Comparison of ENCODE assay signal across 8 cellular contexts in genomic region chr7:112205348-112206237, GRCh38. TPM values are rescaled to one million over a fixed set of nuclear protein-coding genes. Genes with fewer than 3 reads are reported as not detected.
DNase-seq lines count a peak whose midpoint lies in the region; ATAC-seq and TF ChIP-seq lines count a peak whose summit lies in the region.

No MANE protein-coding gene starts in this region.

- BruUV-seq in Panc1 (replicated peaks; lab: Mats Ljungman, UMichigan): no TSS peak

- H3K4me3 ChIP-seq in Panc1 (ENCODE audit: low read depth in 2 of 2, low read length in 2 of 2): peak overlapping the region; percentile 76 to 95

- peak overlapping the region; percentile 99 for H3K4me3 Mint-ChIP-seq in activated naive CD8-positive, alpha-beta T cell

- peak overlapping the region; percentile 65 for H3K27ac ChIP-seq in Panc1 (ENCODE audit: low read length)

- H3K36me3 ChIP-seq in Panc1 (ENCODE audit: control insufficient read depth, insufficient read depth, low read length): no peaks in the 10 kb centered on the region; the same call in 1 of the 2 replicates

- H3K9me3 ChIP-seq in Panc1 (ENCODE audit: control insufficient read depth, insufficient read depth, low read depth, low read length): no peaks in the 10 kb centered on the region

- intact Hi-C loops in Panc1 (cut with micrococcal nuclease; ENCODE audit: unreplicated experiment) (loop anchor here (10.0 kb wide), 1 partner anchor 179 kb away; no protein-coding TSS in a partner anchor), head of caudate nucleus (cut with DNase I) (loop anchor here (10.0 kb wide), 1 partner anchor 451 kb away; no protein-coding TSS in a partner anchor)

- in situ Hi-C loops in Panc1 (cut with HindIII; ENCODE audit: low pct_unique_long_range_greater_than_20kb, low sequenced_read_pairs): no loop called here

- peak; percentile 3 for ATAC-seq in GM19023 (IDR thresholded peaks at IDR 0.05; ENCODE audit: unreplicated experiment)
- ATAC-seq in HG03280 (IDR thresholded peaks at IDR 0.05; ENCODE audit: unreplicated experiment): peak; percentile 4
- ATAC-seq in Panc1: peak; percentile 34
- peak; percentile 30 for ATAC-seq in omental fat pad (ENCODE audit: low FRiP score)

- peaks cover 8% of the 10 kb centered on the region for H3K4me1 ChIP-seq in Panc1 (ENCODE audit: control insufficient read depth, insufficient read depth, low read length)

- TF ChIP-seq CTCF in Panc1 (IDR thresholded peaks at IDR 0.05): no peak
- no peak for TF ChIP-seq CTCF in omental fat pad (IDR thresholded peaks at IDR 0.05)

- no peaks in the 10 kb centered on the region for H3K27me3 ChIP-seq in Panc1 (ENCODE audit: control insufficient read depth, insufficient read depth, low read length)

- DNase-seq in C1 segment of cervical spinal cord (lab: John Stamatoyannopoulos, UW): peak in 11 of 14 donors; percentile 65 to 86 (median 75)
- DNase-seq in Panc1 (ENCODE audit: low read depth, low spot score): peak; percentile 35
- peak in 41 of 42 donors; percentile 32 to 83 (median 68) for DNase-seq in head of caudate nucleus
- no peak for DNase-seq in omental fat pad (ENCODE audit: low spot score)
- no peak for DNase-seq in NCI-H1694 treated with DMSO at 0.1 percent for 48 hours (lab: John Stamatoyannopoulos, UW)

- H3K36me3 Mint-ChIP-seq in activated naive CD8-positive, alpha-beta T cell: peaks cover 2% of the 10 kb centered on the region

- CTCF ChIA-PET in Panc1 (lab: Charles Lee): interaction anchor here (0.6 to 0.7 kb wide), 2 partner anchors 442 to 446 kb away, joined by 3 read pairs; no protein-coding TSS in a partner anchor

- H3K4me1 Mint-ChIP-seq in activated naive CD8-positive, alpha-beta T cell (ENCODE audit: low read depth): peaks cover 38% of the 10 kb centered on the region

- H3K27me3 Mint-ChIP-seq in activated naive CD8-positive, alpha-beta T cell: peaks cover 25% of the 10 kb centered on the region

- POLR2A ChIA-PET in Panc1 (lab: Charles Lee): no interaction called here

- H3K9me3 Mint-ChIP-seq in activated naive CD8-positive, alpha-beta T cell (ENCODE audit: low read depth): no peaks in the 10 kb centered on the region

- peak overlapping the region; percentile 22 for H3K27ac Mint-ChIP-seq in activated naive CD8-positive, alpha-beta T cell

RNA-seq across cellular contexts. Expression of gene DOCK4, which starts 0.6 kb away (rescaled TPM):
- 10.8 TPM for total RNA-seq in Panc1 (2021; ENCODE audit: unreplicated experiment)
- 5.5 TPM for polyA plus RNA-seq in Panc1 (2012; ENCODE audit: insufficient read length)
- 10 to 100 TPM; 47.5 to 86.9 (median 59.7) TPM for total RNA-seq in omental fat pad

RNA-seq across cellular contexts. Expression of gene ZNF277, which starts 0.9 kb away (rescaled TPM):
- total RNA-seq in Panc1 (2021; ENCODE audit: unreplicated experiment) (12.8 TPM), omental fat pad (10 to 100 TPM; 15.9 to 24.9 (median 19.3) TPM)
- 14.4 TPM for polyA plus RNA-seq in Panc1 (2012; ENCODE audit: insufficient read length)

Comparison
In these comparisons a context has a peak if more than half of its experiments do, and no peak if none do; other contexts are left out.
1. DNase-seq: peak in C1 segment of cervical spinal cord (11 of 14), Panc1 (single experiment) and head of caudate nucleus (41 of 42); none in omental fat pad (single experiment) and NCI-H1694 treated with DMSO at 0.1 percent for 48 hours (single experiment).
2. Peak in every context shown above with its lines, with median percentiles within 50 percentile points of each other: ATAC-seq.